Comparison of ENCODE assay signal across 8 cellular contexts in genomic region chr10:22713853-22714523, GRCh38. TPM values are rescaled to one million over a fixed set of nuclear protein-coding genes. Genes with fewer than 3 reads are reported as not detected.
DNase-seq lines count a peak whose midpoint lies in the region; ATAC-seq and TF ChIP-seq lines count a peak whose summit lies in the region.

No MANE protein-coding gene starts in this region.

- peaks cover 12% of the 10 kb centered on the region for H3K4me1 Mint-ChIP-seq in MCF 10A (ENCODE audit: insufficient read depth, unreplicated experiment)

- peak overlapping the region; percentile 88 for H3K9ac ChIP-seq in SU-DHL-6 (ENCODE audit: low read length)

- peak overlapping the region; percentile 76 for H3K4me2 ChIP-seq in SU-DHL-6 (ENCODE audit: low read depth, low read length, poor library complexity, severe bottlenecking)

- H3K9me3 ChIP-seq in SU-DHL-6 (ENCODE audit: insufficient read depth, low read length), result no peaks in the 10 kb centered on the region

- intact Hi-C loops in MCF 10A (cut with micrococcal nuclease), result loop anchor here (1.0 to 10.0 kb wide), 5 partner anchors 94 to 389 kb away; partner anchors contain the start of gene BMI1

- peak overlapping the region; percentile 58 for H3K27ac ChIP-seq in SU-DHL-6 (ENCODE audit: low read depth, low read length)

- no peak overlapping the region for H3K27ac Mint-ChIP-seq in MCF 10A (ENCODE audit: low read depth, unreplicated experiment)

- H3K36me3 Mint-ChIP-seq in MCF 10A (ENCODE audit: insufficient read depth, unreplicated experiment), result no peaks in the 10 kb centered on the region

- DNase-seq in activated T-cell treated with anti-CD3 and anti-CD28 coated beads for 24 hours (ENCODE audit: low read depth) (peak; percentile 17), MCF 10A (ENCODE audit: unreplicated experiment) (no peak), left kidney (ENCODE audit: low read depth, low spot score) (peak; percentile 70), GOT3 (lab: John Stamatoyannopoulos, UW) (no peak)
- DNase-seq in activated T-cell treated with anti-CD3 and anti-CD28 coated beads, Interleukin-2, amount 50 U/mL, for 48 hours, result no peak
- peak; percentile 10 for DNase-seq in stimulated activated CD8-positive, alpha-beta memory T cell treated with anti-CD3 and anti-CD28 coated beads, Interleukin-15, amount 100 ng/mL, for 24 hours (ENCODE audit: low read depth)

- H3K4me3 ChIP-seq in SU-DHL-6 (ENCODE audit: insufficient read depth, low read length, poor library complexity, severe bottlenecking), result peak overlapping the region; percentile 97

- H3K36me3 ChIP-seq in SU-DHL-6 (ENCODE audit: low read length), result no peaks in the 10 kb centered on the region

- no peaks in the 10 kb centered on the region for H3K9me2 ChIP-seq in SU-DHL-6 (replicated peaks; ENCODE audit: insufficient read depth, low read length)

- POLR2A ChIA-PET in MCF 10A (lab: Yijun Ruan, JAX), result interaction anchor here (0.6 to 3.0 kb wide), 9 partner anchors 13 to 711 kb away, joined by 3 to 19 read pairs (median 5); partner anchors contain the start of gene DNAJC1

- H3K9me3 Mint-ChIP-seq in MCF 10A (ENCODE audit: unreplicated experiment), result no peaks in the 10 kb centered on the region

- TF ChIP-seq CTCF in SU-DHL-6 (IDR thresholded peaks at IDR 0.05; ENCODE audit: insufficient read depth, low read length, poor library complexity, severe bottlenecking) (no peak), MCF 10A (IDR thresholded peaks at IDR 0.05; ENCODE audit: unreplicated experiment) (no peak)

- H3K27me3 ChIP-seq in SU-DHL-6 (ENCODE audit: low read length), result no peaks in the 10 kb centered on the region

- H3K4me3 Mint-ChIP-seq in MCF 10A (ENCODE audit: unreplicated experiment), result peak overlapping the region; percentile 78

- peaks cover 50% of the 10 kb centered on the region for H3K79me2 ChIP-seq in SU-DHL-6 (ENCODE audit: insufficient read depth, low read length)

- peaks cover 42% of the 10 kb centered on the region for H4K20me1 ChIP-seq in SU-DHL-6 (ENCODE audit: low read depth, low read length)

- no TSS peak for BruUV-seq in MCF 10A (replicated peaks; lab: Mats Ljungman, UMichigan)

- peak; percentile 28 for ATAC-seq in HG03342 (IDR thresholded peaks at IDR 0.05; ENCODE audit: unreplicated experiment)

- H3K27me3 Mint-ChIP-seq in MCF 10A (ENCODE audit: insufficient read depth, unreplicated experiment), result no peaks in the 10 kb centered on the region

- peaks cover 10% of the 10 kb centered on the region for H3F3A ChIP-seq in SU-DHL-6 (ENCODE audit: insufficient read depth)

- peak overlapping the region; percentile 85 for H2AFZ ChIP-seq in SU-DHL-6 (ENCODE audit: low read depth, low read length, severe bottlenecking)

- CTCF ChIA-PET in MCF 10A (lab: Yijun Ruan, JAX), result interaction anchor here (0.6 kb wide), 1 partner anchor 47 kb away, joined by 3 read pairs; no protein-coding TSS in a partner anchor

RNA-seq across cellular contexts. Expression of gene PIP4K2A, which starts 0.4 kb away (rescaled TPM):
- 24.2 and 27.5 TPM in 2 replicates for total RNA-seq in MCF 10A (2022)

Comparison
In these comparisons a context has a peak if more than half of its experiments do, and no peak if none do; other contexts are left out.
1. DNase-seq: peak in activated T-cell treated with anti-CD3 and anti-CD28 coated beads for 24 hours (single experiment), left kidney (single experiment) and stimulated activated CD8-positive, alpha-beta memory T cell treated with anti-CD3 and anti-CD28 coated beads, Interleukin-15, amount 100 ng/mL, for 24 hours (single experiment); none in activated T-cell treated with anti-CD3 and anti-CD28 coated beads, Interleukin-2, amount 50 U/mL, for 48 hours (0 of 2), MCF 10A (single experiment) and GOT3 (single experiment).